In the genomic region with DNA sequence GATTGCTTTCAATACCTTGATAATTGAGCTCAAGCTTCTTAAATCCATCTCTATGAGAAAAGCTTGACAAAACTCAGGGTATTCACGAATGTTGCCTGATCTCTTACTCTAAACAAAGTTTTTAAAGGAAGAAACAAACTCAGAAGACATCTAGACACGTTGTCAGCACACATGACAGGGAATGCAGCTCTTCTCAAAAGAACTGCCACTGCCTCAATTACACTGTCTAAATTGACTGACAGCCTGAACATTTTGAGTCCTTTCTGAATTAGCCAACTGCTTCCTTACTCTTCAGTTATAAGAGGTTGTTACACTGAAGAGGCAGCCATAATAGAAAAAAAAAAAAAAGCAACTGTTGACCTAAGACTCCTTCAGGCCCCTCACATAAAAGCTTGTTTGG, we compare ENCODE assay signal across 21 cellular contexts.
"Had no signal": no experiment of that assay in that cellular context is flagged by ENCODE, and none has a peak within 500 bp of the region (broad histone marks: within the 10 kb centered on the region; RNA-seq: fewer than 3 reads in every experiment).

No MANE protein-coding gene starts in this region.

- H3K27ac ChIP-seq: heart left ventricle, neutrophil, psoas muscle, right lobe of liver, tibial nerve, upper lobe of right lung, vagina had no signal

- H3K36me3 Mint-ChIP-seq: stimulated activated memory B cell treated with anti-CD40 and anti-IgM and Interleukin-4, amounts not matched to agents 10 μg/mL and 1 μg/mL and 100 μg/mL, for 72 hours had no signal

- H3K4me3 Mint-ChIP-seq: natural killer cell treated with Interleukin-12 subunit alpha and Interleukin-12 subunit beta and Interleukin-15 and Interleukin-18, amount 100 ng/mL, for 72 hours; stimulated activated memory B cell treated with anti-CD40 and anti-IgM and Interleukin-4, amounts not matched to agents 10 μg/mL and 1 μg/mL and 100 μg/mL, for 72 hours; stimulated activated naive CD8-positive, alpha-beta T cell treated with anti-CD3 and anti-CD28 coated beads, Interleukin-15, Interleukin-2, amounts not matched to agents 100 ng/mL and 50 ng/mL, for 24 hours had no signal

- DNase-seq: effector memory CD4-positive, alpha-beta T cell; heart left ventricle; hippocampal formation; left colon; left ventricle myocardium superior; mesenchymal stem cell; midbrain; psoas muscle; retina; right lobe of liver; stimulated activated CD4-positive, alpha-beta T cell treated with anti-CD3 and anti-CD28 coated beads, Interleukin-4, amount 100 ng/mL, for 1 hour; stimulated activated CD8-positive, alpha-beta memory T cell treated with anti-CD3 and anti-CD28 coated beads, Interleukin-4, amount 100 ng/mL, for 48 hours; upper lobe of right lung had no signal

- H3K4me3 ChIP-seq: heart left ventricle, lung, psoas muscle, right lobe of liver, tibial nerve, upper lobe of right lung, vagina had no signal

- H3K27me3 Mint-ChIP-seq: natural killer cell treated with Interleukin-12 subunit alpha and Interleukin-12 subunit beta and Interleukin-15 and Interleukin-18, amount 100 ng/mL, for 72 hours; stimulated activated memory B cell treated with anti-CD40 and anti-IgM and Interleukin-4, amounts not matched to agents 10 μg/mL and 1 μg/mL and 100 μg/mL, for 72 hours; stimulated activated naive CD8-positive, alpha-beta T cell treated with anti-CD3 and anti-CD28 coated beads, Interleukin-15, Interleukin-2, amounts not matched to agents 100 ng/mL and 50 ng/mL, for 24 hours had no signal

- H3K36me3 ChIP-seq: heart left ventricle, neutrophil, right lobe of liver, tibial nerve, upper lobe of right lung, vagina had no signal

- H3K9me3 Mint-ChIP-seq: stimulated activated memory B cell treated with anti-CD40 and anti-IgM and Interleukin-4, amounts not matched to agents 10 μg/mL and 1 μg/mL and 100 μg/mL, for 72 hours; stimulated activated naive CD8-positive, alpha-beta T cell treated with anti-CD3 and anti-CD28 coated beads, Interleukin-15, Interleukin-2, amounts not matched to agents 100 ng/mL and 50 ng/mL, for 24 hours had no signal

- H3K27ac Mint-ChIP-seq: natural killer cell treated with Interleukin-12 subunit alpha and Interleukin-12 subunit beta and Interleukin-15 and Interleukin-18, amount 100 ng/mL, for 72 hours; stimulated activated memory B cell treated with anti-CD40 and anti-IgM and Interleukin-4, amounts not matched to agents 10 μg/mL and 1 μg/mL and 100 μg/mL, for 72 hours; stimulated activated naive CD8-positive, alpha-beta T cell treated with anti-CD3 and anti-CD28 coated beads, Interleukin-15, Interleukin-2, amounts not matched to agents 100 ng/mL and 50 ng/mL, for 24 hours had no signal

- ATAC-seq: esophagus mucosa; heart left ventricle; left colon; left ventricle myocardium superior; natural killer cell treated with Interleukin-12 subunit alpha and Interleukin-12 subunit beta and Interleukin-15 and Interleukin-18, amount 100 ng/mL, for 72 hours; psoas muscle; right lobe of liver; stimulated activated memory B cell treated with anti-CD40 and anti-IgM and Interleukin-4, amounts not matched to agents 10 μg/mL and 1 μg/mL and 100 μg/mL, for 72 hours; upper lobe of right lung had no signal

- H3K27me3 ChIP-seq: heart left ventricle, neutrophil, right lobe of liver, tibial nerve, upper lobe of right lung, vagina had no signal

- H3K9me3 ChIP-seq: neutrophil, psoas muscle, right lobe of liver, tibial nerve, upper lobe of right lung, vagina had no signal

- H3K4me1 ChIP-seq: heart left ventricle, psoas muscle, right lobe of liver, tibial nerve, upper lobe of right lung, vagina had no signal
